In the genomic region with DNA sequence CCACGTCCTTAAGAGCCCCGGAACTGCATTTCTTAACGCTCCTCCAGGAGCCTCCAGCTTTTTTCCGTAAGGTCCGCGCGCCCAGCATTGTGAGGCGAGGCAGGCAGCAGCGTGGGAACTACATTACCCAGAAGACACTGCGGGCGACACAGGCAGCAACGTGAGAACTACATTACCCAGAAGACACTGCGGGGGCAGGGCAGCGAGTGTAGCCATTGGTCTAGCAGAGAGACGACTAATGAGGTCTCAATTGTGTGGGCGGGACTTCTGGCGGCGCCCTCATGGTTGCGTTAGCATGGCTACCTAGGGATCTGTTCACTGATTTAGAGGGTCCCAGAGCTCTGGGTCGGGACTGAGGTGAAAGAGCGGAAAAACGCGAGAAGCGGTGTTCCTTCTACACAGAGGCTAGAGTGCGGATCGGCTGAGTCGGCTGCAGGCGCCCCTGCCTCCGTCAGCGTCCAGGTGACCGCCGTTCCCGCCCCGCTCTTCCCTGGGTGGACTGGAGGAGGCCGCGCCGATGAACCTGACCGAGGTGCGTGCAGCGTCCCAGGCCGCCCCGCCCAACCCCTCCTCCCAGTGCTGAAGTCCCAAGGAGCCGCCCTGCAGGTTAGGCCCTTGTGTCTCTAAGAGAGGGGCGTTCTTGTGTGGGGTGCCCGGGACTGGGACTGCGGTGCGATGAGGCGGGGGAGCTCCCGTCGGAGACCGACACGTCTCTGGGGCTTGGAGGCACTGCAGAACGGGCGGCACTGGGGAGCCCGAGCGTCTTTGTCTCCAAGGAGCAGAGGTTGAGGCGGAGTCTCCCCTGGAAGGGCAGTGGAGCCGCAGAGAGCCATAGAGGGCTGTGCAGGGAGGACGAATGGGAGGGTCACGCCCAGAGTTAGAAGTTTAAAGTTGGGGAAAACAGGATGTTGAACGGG, we compare ENCODE assay signal across 8 cellular contexts. TPM values are rescaled to one million over a fixed set of nuclear protein-coding genes. Genes with fewer than 3 reads are reported as not detected.
DNase-seq lines count a peak whose midpoint lies in the region; ATAC-seq, FAIRE-seq and TF ChIP-seq lines count a peak whose summit lies in the region.

TSS of gene ZNF749 (plus strand) at position 264 of the 917 bp plus-strand sequence. CDS start at position 518, 254 bp downstream.

- peak; percentile 61 for TF ChIP-seq POLR2A in GM18505 (IDR thresholded peaks at IDR 0.05; ENCODE audit: borderline replicate concordance, extremely low read depth, insufficient read depth, insufficient read length)

- peak; percentile 87 for FAIRE-seq in urothelium cell line (lab: Jason Lieb, UNC)

- H3K4me1 ChIP-seq in right cardiac atrium (ENCODE audit: control insufficient read depth, insufficient read depth, low read length): peaks cover 9% of the 10 kb centered on the region
- H3K4me1 ChIP-seq in psoas muscle: peaks cover 7% of the 10 kb centered on the region

- intact Hi-C loops in T-helper 2 cell treated with Interferon-gamma antibody and Interleukin-4, amounts not matched to agents 100 ng/mL and 5 ng/mL, for 36 hours (cut with micrococcal nuclease): loop anchor here (1.0 to 10.0 kb wide), 17 partner anchors 24 to 891 kb away; partner anchors contain the start of genes TRAPPC2B, ZNF134, ZNF17 and ZNF211
- intact Hi-C loops in right cardiac atrium (cut with DNase I): no loop called here
- intact Hi-C loops in psoas muscle (cut with DNase I): loop anchor here in 1 of 2 donors (10.0 kb wide), 1 partner anchor 49 kb away; the partner anchor contains the start of gene ZNF419

- WGBS in right cardiac atrium: under 1% methylated on average over 61 of the region's 61 CpGs
- 0% methylated on average over 46 to 61 of the region's 61 CpGs for WGBS in psoas muscle, 3 donors

- H3K27ac ChIP-seq in right cardiac atrium (ENCODE audit: low read length) (no peak within 1 kb of the TSS), psoas muscle (peak within 1 kb of the TSS; percentile 38)

- DNase-seq in NCI-H1930 (lab: John Stamatoyannopoulos, UW) (peak; percentile 98 to 99), anterior cingulate cortex (lab: John Stamatoyannopoulos, UW) (peak; percentile 69 to 99 (median 96)), right cardiac atrium (peak; percentile 98 to 99 (median 98)), psoas muscle (peak; percentile 97 to 98), urothelium cell line (ENCODE audit: low spot score) (peak; percentile 97)

- peak; percentile 97 for ATAC-seq in GM18505 (IDR thresholded peaks at IDR 0.05; ENCODE audit: unreplicated experiment)
- peak; percentile 86 for ATAC-seq in HG02973 (IDR thresholded peaks at IDR 0.05; ENCODE audit: unreplicated experiment)
- ATAC-seq in right cardiac atrium: peak; percentile 99 to 100
- ATAC-seq in psoas muscle: peak; percentile 100

- H3K4me3 ChIP-seq in right cardiac atrium (ENCODE audit: low read length) (peak within 1 kb of the TSS; percentile 75), psoas muscle (peak within 1 kb of the TSS; percentile 93)

- H3K36me3 ChIP-seq in psoas muscle (ENCODE audit: insufficient read depth in 1 of 2, low read depth in 1 of 2): peaks cover 2 to 16% of the 10 kb centered on the region in 2 donors

- TF ChIP-seq CTCF in psoas muscle (IDR thresholded peaks at IDR 0.05): no peak

- H3K9me3 ChIP-seq in right cardiac atrium (ENCODE audit: control insufficient read depth, low read length) (no peaks in the 10 kb centered on the region), psoas muscle (no peaks in the 10 kb centered on the region)

- H3K27me3 ChIP-seq in right cardiac atrium (ENCODE audit: control insufficient read depth, insufficient read depth) (no peaks in the 10 kb centered on the region), psoas muscle (ENCODE audit: insufficient read depth in 3 of 3, low read length in 2 of 3) (no peaks in the 10 kb centered on the region)

RNA-seq across cellular contexts. Expression of gene ZNF749, which starts in this region (rescaled TPM):
- 14.0 and 15.2 TPM in 2 replicates for total RNA-seq in T-helper 2 cell treated with Interferon-gamma antibody and Interleukin-4, amounts not matched to agents 100 ng/mL and 5 ng/mL, for 36 hours
- 1 to 10 TPM; 2.5 to 5.4 (median 3.3) TPM for total RNA-seq in right cardiac atrium
- polyA plus RNA-seq in right cardiac atrium: 1.9 TPM
- total RNA-seq in psoas muscle: 10 to 100 TPM in 2 of 4 donors, 1 to 10 TPM in 2; 5.1 to 11.9 (median 8.0) TPM
- polyA plus RNA-seq in psoas muscle: 10 to 100 TPM in 2 of 3 donors, 1 to 10 TPM in 1; 6.7 to 22.4 (median 19.7) TPM
